In genomic region chrX:32448320-32448719, GRCh38 we compare ENCODE assay signal across 8 cellular contexts.
A peak's percentile ranks its signal among the peaks of the same experiment; 100 is the strongest.
DNase-seq lines count a peak whose midpoint lies in the region; ATAC-seq and TF ChIP-seq lines count a peak whose summit lies in the region.

No MANE protein-coding gene starts in this region.

- peak overlapping the region; percentile 56 for H3K4me2 ChIP-seq in OCI-LY3 (ENCODE audit: low read length)

- H3K27ac Mint-ChIP-seq in naive thymus-derived CD8-positive, alpha-beta T cell, result peak overlapping the region in 6 of 10 donors; percentile 29 to 84 (median 50)
- no peak overlapping the region for H3K27ac Mint-ChIP-seq in mesothelial cell of epicardium

- no peaks in the 10 kb centered on the region for H3K9me3 Mint-ChIP-seq in activated T-cell treated with anti-CD3 and anti-CD28 coated beads, Interleukin-2, amount 50 U/mL, for 4 hours
- H3K9me3 Mint-ChIP-seq in naive thymus-derived CD8-positive, alpha-beta T cell, result no peaks in the 10 kb centered on the region
- H3K9me3 Mint-ChIP-seq in mesothelial cell of epicardium, result peaks cover 9% of the 10 kb centered on the region

- peak overlapping the region; percentile 62 for H3K4me3 ChIP-seq in OCI-LY3 (ENCODE audit: low read length)

- H3K79me2 ChIP-seq in OCI-LY3 (ENCODE audit: low read length), result no peaks in the 10 kb centered on the region

- TF ChIP-seq CTCF in OCI-LY3 (IDR thresholded peaks at IDR 0.05; ENCODE audit: low read depth, low read length) (no peak), mesothelial cell of epicardium (IDR thresholded peaks at IDR 0.05; ENCODE audit: unreplicated experiment) (no peak)

- peak overlapping the region; percentile 60 for H3K9ac ChIP-seq in OCI-LY3 (ENCODE audit: low read length)

- no peak for DNase-seq in activated T-cell treated with anti-CD3 and anti-CD28 coated beads, Interleukin-2, amount 50 U/mL, for 4 hours
- DNase-seq in activated T-cell treated with anti-CD3 and anti-CD28 coated beads for 4 hours (no peak), mesothelial cell of epicardium (ENCODE audit: low spot score in 2 of 2, unreplicated experiment in 2 of 2) (no peak), NCI-H146 (lab: John Stamatoyannopoulos, UW) (no peak), NCI-H1092 treated with DMSO at 0.1 percent for 48 hours (lab: John Stamatoyannopoulos, UW) (no peak)
- peak in 3 of 10 donors; percentile 1 to 24 (median 20) for DNase-seq in naive thymus-derived CD8-positive, alpha-beta T cell

- no peaks in the 10 kb centered on the region for H3K27me3 Mint-ChIP-seq in activated T-cell treated with anti-CD3 and anti-CD28 coated beads, Interleukin-2, amount 50 U/mL, for 4 hours (ENCODE audit: low read depth)
- no peaks in the 10 kb centered on the region for H3K27me3 Mint-ChIP-seq in naive thymus-derived CD8-positive, alpha-beta T cell
- H3K27me3 Mint-ChIP-seq in mesothelial cell of epicardium (ENCODE audit: low read depth), result no peaks in the 10 kb centered on the region

- H3K36me3 Mint-ChIP-seq in activated T-cell treated with anti-CD3 and anti-CD28 coated beads, Interleukin-2, amount 50 U/mL, for 4 hours (ENCODE audit: insufficient read depth), result no peaks in the 10 kb centered on the region
- H3K36me3 Mint-ChIP-seq in naive thymus-derived CD8-positive, alpha-beta T cell, result no peaks in the 10 kb centered on the region
- H3K36me3 Mint-ChIP-seq in mesothelial cell of epicardium, result peaks cover 3% of the 10 kb centered on the region

- H3K9me3 ChIP-seq in OCI-LY3 (ENCODE audit: insufficient read depth, low read length), result no peaks in the 10 kb centered on the region

- peaks cover 22% of the 10 kb centered on the region for H3K36me3 ChIP-seq in OCI-LY3 (replicated peaks; ENCODE audit: low read depth, low read length)

- H3K4me1 ChIP-seq in OCI-LY3 (ENCODE audit: low read length), result peaks cover 39% of the 10 kb centered on the region

- H2AFZ ChIP-seq in OCI-LY3 (ENCODE audit: low read depth, low read length), result no peak overlapping the region

- peak; percentile 57 to 80 for ATAC-seq in activated T-cell treated with anti-CD3 and anti-CD28 coated beads, Interleukin-2, amount 50 U/mL, for 4 hours
- peak; percentile 99 for ATAC-seq in HG02943 (IDR thresholded peaks at IDR 0.05; ENCODE audit: low read depth, unreplicated experiment)
- peak; percentile 25 to 49 for ATAC-seq in naive thymus-derived CD8-positive, alpha-beta T cell

- peaks cover 20% of the 10 kb centered on the region for H3K4me1 Mint-ChIP-seq in activated T-cell treated with anti-CD3 and anti-CD28 coated beads, Interleukin-2, amount 50 U/mL, for 4 hours (ENCODE audit: low read depth)
- peaks cover 5 to 34% (median 17%) of the 10 kb centered on the region in 4 donors for H3K4me1 Mint-ChIP-seq in naive thymus-derived CD8-positive, alpha-beta T cell
- H3K4me1 Mint-ChIP-seq in mesothelial cell of epicardium, result no peaks in the 10 kb centered on the region

- POLR2A ChIA-PET in naive thymus-derived CD8-positive, alpha-beta T cell (lab: Charles Lee), result no interaction called here

- no peaks in the 10 kb centered on the region for H3K27me3 ChIP-seq in OCI-LY3 (ENCODE audit: low read depth, low read length)

- H3K27ac ChIP-seq in OCI-LY3 (ENCODE audit: low read length), result peak overlapping the region; percentile 98

- H3K4me3 Mint-ChIP-seq in activated T-cell treated with anti-CD3 and anti-CD28 coated beads, Interleukin-2, amount 50 U/mL, for 4 hours, result no peak overlapping the region
- peak overlapping the region in 8 of 10 donors; percentile 11 to 70 (median 42) for H3K4me3 Mint-ChIP-seq in naive thymus-derived CD8-positive, alpha-beta T cell
- H3K4me3 Mint-ChIP-seq in mesothelial cell of epicardium, result no peak overlapping the region

- no peaks in the 10 kb centered on the region for H4K20me1 ChIP-seq in OCI-LY3 (ENCODE audit: insufficient read depth, low read length)

Comparison
In these comparisons a context has a peak if more than half of its experiments do, and no peak if none do; other contexts are left out.
1. ATAC-seq: peak in every context shown above with its lines; median percentile 99 in HG02943; 68 in activated T-cell treated with anti-CD3 and anti-CD28 coated beads, Interleukin-2, amount 50 U/mL, for 4 hours; 37 in naive thymus-derived CD8-positive, alpha-beta T cell.
2. H3K4me3 Mint-ChIP-seq: peak in naive thymus-derived CD8-positive, alpha-beta T cell (8 of 10); none in activated T-cell treated with anti-CD3 and anti-CD28 coated beads, Interleukin-2, amount 50 U/mL, for 4 hours (single experiment) and mesothelial cell of epicardium (single experiment).